Comparison of ENCODE assay signal across 8 cellular contexts in the genomic region with DNA sequence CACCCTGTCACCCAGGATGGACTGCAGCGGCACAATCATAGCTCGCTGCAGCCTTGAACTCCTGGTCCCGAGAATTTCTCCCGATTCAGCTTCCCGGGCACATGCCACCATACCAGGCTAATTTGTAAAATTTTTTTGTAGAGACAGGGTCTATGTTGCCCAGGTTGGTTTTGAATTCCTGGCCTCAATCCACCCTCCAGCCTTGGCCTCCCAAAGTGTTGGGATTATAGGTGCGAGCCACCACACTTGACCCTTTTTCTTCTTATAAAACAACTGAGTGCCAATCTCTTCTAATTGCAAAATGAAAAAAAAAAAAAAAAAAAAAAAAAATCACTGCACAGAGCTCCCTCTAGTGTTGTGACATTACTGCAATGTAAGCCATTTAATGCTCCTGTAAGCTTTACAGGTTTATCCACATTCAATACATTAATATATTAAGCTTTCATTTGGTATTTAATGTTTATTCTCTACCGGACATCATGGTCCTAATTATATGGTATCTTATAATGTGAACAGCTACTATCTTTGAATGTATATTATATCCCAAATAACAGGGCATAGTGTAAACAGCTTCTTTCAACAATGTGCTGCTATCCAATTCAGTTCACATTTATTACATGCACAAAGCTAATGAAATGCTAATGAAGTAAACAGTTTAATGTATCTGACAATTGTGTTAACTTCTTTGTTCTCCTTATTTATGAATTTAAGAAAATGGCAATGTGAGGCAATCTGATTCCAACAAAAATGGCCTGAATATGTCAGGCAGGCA. TPM values are rescaled to one million over a fixed set of nuclear protein-coding genes. Genes with fewer than 3 reads are reported as not detected.
DNase-seq lines count a peak whose midpoint lies in the region; ATAC-seq, FAIRE-seq and TF ChIP-seq lines count a peak whose summit lies in the region.

No MANE protein-coding gene starts in this region.

- H3K79me2 ChIP-seq in HepG2 (ENCODE audit: insufficient read depth, low read length), result no peaks in the 10 kb centered on the region

- H3K9ac ChIP-seq in HepG2 (ENCODE audit: insufficient read depth, low read depth, low read length), result no peak overlapping the region

- in situ Hi-C loops in HepG2 (cut with HindIII; ENCODE audit: extremely low pct_ligation_motif_present, low pct_unique_long_range_greater_than_20kb), result no loop called here

- POLR2A ChIA-PET in HepG2 (lab: Yijun Ruan, JAX), result interaction anchor here (0.7 to 1.1 kb wide), 4 partner anchors 45 to 174 kb away, joined by 3 to 5 read pairs (median 4); no protein-coding TSS in a partner anchor

- peaks cover 0 to 14% of the 10 kb centered on the region in 2 experiments; a peak in 4 of 5 replicates for H3K36me3 ChIP-seq in HepG2 (replicated peaks in 1 of 2; ENCODE audit: control insufficient read depth in 1 of 2, insufficient read depth in 2 of 2, low read length in 2 of 2)

- H3K9me3 ChIP-seq in HepG2 (ENCODE audit: low read length), result no peaks in the 10 kb centered on the region

- DNase-seq in SIG-M5 treated with dmso at 0.1 percent for 504 hours (lab: John Stamatoyannopoulos, UW; ENCODE audit: unreplicated experiment), result peak; percentile 7
- DNase-seq in SIG-M5 (lab: John Stamatoyannopoulos, UW), result no peak
- peak in 2 of 3 experiments; percentile 4 to 58 for DNase-seq in NCI-H1417 (lab: John Stamatoyannopoulos, UW)
- DNase-seq in cerebellum (ENCODE audit: low spot score), result peak; percentile 45
- peak; percentile 9 for DNase-seq in HepG2 (ENCODE audit: low spot score)
- no peak for DNase-seq in effector CD8-positive, alpha-beta T cell (lab: John Stamatoyannopoulos, UW)

- intact Hi-C loops in HepG2 (cut with micrococcal nuclease; ENCODE audit: unreplicated experiment), result loop anchor here (1.0 kb wide), 1 partner anchor 155 kb away; no protein-coding TSS in a partner anchor

- ATAC-seq in HepG2 (peak; percentile 59), GM21717 (IDR thresholded peaks at IDR 0.05; ENCODE audit: unreplicated experiment) (no peak), HG02884 (IDR thresholded peaks at IDR 0.05; ENCODE audit: unreplicated experiment) (no peak)

- H3K4me3 ChIP-seq in HepG2 (replicated peaks in 1 of 3; ENCODE audit: insufficient read depth in 1 of 3, low read depth in 2 of 3, low read length in 3 of 3), result no peak overlapping the region

- H3K27ac ChIP-seq in HepG2 (ENCODE audit: extremely low read length, insufficient read depth, low read length), result no peak overlapping the region

- H3K27me3 ChIP-seq in HepG2 (ENCODE audit: control insufficient read depth in 1 of 2, insufficient read depth in 2 of 2, low read length in 2 of 2), result no peaks in the 10 kb centered on the region

- CTCF ChIA-PET in HepG2 (lab: Yijun Ruan, JAX; ENCODE audit: low intra/inter-chr PET ratio, low total read pairs), result interaction anchor here (2.2 kb wide), 1 partner anchor 155 kb away, joined by 11 read pairs; no protein-coding TSS in a partner anchor

- no peak for TF ChIP-seq RAD21 in HepG2 (CRISPR knock-in tag; IDR thresholded peaks at IDR 0.05)

- no peak overlapping the region for H2AFZ ChIP-seq in HepG2 (ENCODE audit: low read length)

- BruUV-seq in HepG2 (replicated peaks; lab: Mats Ljungman, UMichigan), result TSS peak; percentile 26

- FAIRE-seq in HepG2 (lab: Jason Lieb, UNC), result no peak

- 83% methylated on average over 7 of the region's 7 CpGs for WGBS in HepG2 (ENCODE audit: low lambda C conversion rate)

- no peak for TF ChIP-seq POLR2A in HepG2 (IDR thresholded peaks at IDR 0.05; ENCODE audit: insufficient read depth in 1 of 2, low read depth in 2 of 2, low read length in 2 of 2)

- no peak overlapping the region for H3K4me2 ChIP-seq in HepG2 (ENCODE audit: low read depth, low read length)

- TF ChIP-seq EP300 in HepG2 (IDR thresholded peaks at IDR 0.05; ENCODE audit: low read depth in 2 of 2, low read length in 2 of 2), result no peak
- no peak for TF ChIP-seq EP300 in HepG2 (CRISPR knock-in tag; IDR thresholded peaks at IDR 0.05; ENCODE audit: borderline replicate concordance)

- peak; percentile 40 for TF ChIP-seq CTCF in HepG2 (CRISPR knock-in tag; IDR thresholded peaks at IDR 0.05)

- H3K4me1 ChIP-seq in HepG2 (ENCODE audit: insufficient read depth, low read length), result no peaks in the 10 kb centered on the region

- H4K20me1 ChIP-seq in HepG2 (ENCODE audit: insufficient read depth, low read length), result peaks cover 14% of the 10 kb centered on the region

TF ChIP-seq in HepG2, 621 proteins besides CTCF, POLR2A, EP300 and RAD21 (continues in another document):
- TF ChIP-seq, protein P1, sequence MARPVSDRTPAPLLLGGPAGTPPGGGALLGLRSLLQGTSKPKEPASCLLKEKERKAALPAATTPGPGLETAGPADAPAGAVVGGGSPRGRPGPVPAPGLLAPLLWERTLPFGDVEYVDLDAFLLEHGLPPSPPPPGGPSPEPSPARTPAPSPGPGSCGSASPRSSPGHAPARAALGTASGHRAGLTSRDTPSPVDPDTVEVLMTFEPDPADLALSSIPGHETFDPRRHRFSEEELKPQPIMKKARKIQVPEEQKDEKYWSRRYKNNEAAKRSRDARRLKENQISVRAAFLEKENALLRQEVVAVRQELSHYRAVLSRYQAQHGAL (CRISPR knock-in tag; IDR thresholded peaks at IDR 0.05; ENCODE audit: not compliant biosample characterization), result no peak
- TF ChIP-seq, protein P2, sequence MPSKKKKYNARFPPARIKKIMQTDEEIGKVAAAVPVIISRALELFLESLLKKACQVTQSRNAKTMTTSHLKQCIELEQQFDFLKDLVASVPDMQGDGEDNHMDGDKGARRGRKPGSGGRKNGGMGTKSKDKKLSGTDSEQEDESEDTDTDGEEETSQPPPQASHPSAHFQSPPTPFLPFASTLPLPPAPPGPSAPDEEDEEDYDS (CRISPR knock-in tag; IDR thresholded peaks at IDR 0.05), result no peak
- no peak for TF ChIP-seq ZNF207 (IDR thresholded peaks at IDR 0.05; ENCODE audit: borderline replicate concordance)
- no peak for TF ChIP-seq TEAD2 (CRISPR knock-in tag; IDR thresholded peaks at IDR 0.05)
- no peak for TF ChIP-seq U2AF1 (optimal IDR thresholded peaks at IDR 0.05; ENCODE audit: low read depth, low read length)
- TF ChIP-seq, protein P3, sequence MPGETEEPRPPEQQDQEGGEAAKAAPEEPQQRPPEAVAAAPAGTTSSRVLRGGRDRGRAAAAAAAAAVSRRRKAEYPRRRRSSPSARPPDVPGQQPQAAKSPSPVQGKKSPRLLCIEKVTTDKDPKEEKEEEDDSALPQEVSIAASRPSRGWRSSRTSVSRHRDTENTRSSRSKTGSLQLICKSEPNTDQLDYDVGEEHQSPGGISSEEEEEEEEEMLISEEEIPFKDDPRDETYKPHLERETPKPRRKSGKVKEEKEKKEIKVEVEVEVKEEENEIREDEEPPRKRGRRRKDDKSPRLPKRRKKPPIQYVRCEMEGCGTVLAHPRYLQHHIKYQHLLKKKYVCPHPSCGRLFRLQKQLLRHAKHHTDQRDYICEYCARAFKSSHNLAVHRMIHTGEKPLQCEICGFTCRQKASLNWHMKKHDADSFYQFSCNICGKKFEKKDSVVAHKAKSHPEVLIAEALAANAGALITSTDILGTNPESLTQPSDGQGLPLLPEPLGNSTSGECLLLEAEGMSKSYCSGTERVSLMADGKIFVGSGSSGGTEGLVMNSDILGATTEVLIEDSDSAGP (CRISPR knock-in tag; IDR thresholded peaks at IDR 0.05; ENCODE audit: borderline replicate concordance), result no peak
- no peak for TF ChIP-seq ARNT (IDR thresholded peaks at IDR 0.05)
- no peak for TF ChIP-seq KMT2A (CRISPR knock-in tag; IDR thresholded peaks at IDR 0.05)
- peak; percentile 69 for TF ChIP-seq RBM22 (optimal IDR thresholded peaks at IDR 0.05; ENCODE audit: low read length)
- TF ChIP-seq, protein P4, sequence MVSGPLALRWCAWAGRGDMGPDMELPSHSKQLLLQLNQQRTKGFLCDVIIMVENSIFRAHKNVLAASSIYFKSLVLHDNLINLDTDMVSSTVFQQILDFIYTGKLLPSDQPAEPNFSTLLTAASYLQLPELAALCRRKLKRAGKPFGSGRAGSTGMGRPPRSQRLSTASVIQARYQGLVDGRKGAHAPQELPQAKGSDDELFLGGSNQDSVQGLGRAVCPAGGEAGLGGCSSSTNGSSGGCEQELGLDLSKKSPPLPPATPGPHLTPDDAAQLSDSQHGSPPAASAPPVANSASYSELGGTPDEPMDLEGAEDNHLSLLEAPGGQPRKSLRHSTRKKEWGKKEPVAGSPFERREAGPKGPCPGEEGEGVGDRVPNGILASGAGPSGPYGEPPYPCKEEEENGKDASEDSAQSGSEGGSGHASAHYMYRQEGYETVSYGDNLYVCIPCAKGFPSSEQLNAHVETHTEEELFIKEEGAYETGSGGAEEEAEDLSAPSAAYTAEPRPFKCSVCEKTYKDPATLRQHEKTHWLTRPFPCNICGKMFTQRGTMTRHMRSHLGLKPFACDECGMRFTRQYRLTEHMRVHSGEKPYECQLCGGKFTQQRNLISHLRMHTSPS (CRISPR knock-in tag; IDR thresholded peaks at IDR 0.05; ENCODE audit: low read depth), result no peak
- no peak for TF ChIP-seq NFYB (CRISPR knock-in tag; IDR thresholded peaks at IDR 0.05)
- no peak for TF ChIP-seq ZNF510 (CRISPR knock-in tag; IDR thresholded peaks at IDR 0.05; ENCODE audit: low read depth)
- TF ChIP-seq SRSF1 (optimal IDR thresholded peaks at IDR 0.05; ENCODE audit: low read depth, low read length), result no peak

RNA-seq across cellular contexts. Expression of a gene that starts 44.6 kb away (rescaled TPM):
- total RNA-seq in cerebellum (116 TPM), HepG2 (2016; rRNA removed; fragmentation: Illumina TruSeq; extraction: Trizol) (195 and 221 TPM in 2 replicates)
- total RNA-seq in HepG2 (2016; cell fraction: cytosol; rRNA removed; fragmentation: Illumina TruSeq; extraction: Trizol; ENCODE audit: low read depth), result 23.3 and 28.3 TPM in 2 replicates
- total RNA-seq in HepG2 (2016; cell fraction: insoluble cytoplasmic fraction; rRNA removed; fragmentation: Illumina TruSeq; extraction: Trizol), result 186 and 215 TPM in 2 replicates
- 37.8 and 46.3 TPM in 2 replicates for total RNA-seq in HepG2 (2016; cell fraction: membrane; rRNA removed; fragmentation: Illumina TruSeq; extraction: Trizol)
- 130 and 143 TPM in 2 replicates for total RNA-seq in HepG2 (2016; cell fraction: nucleus; rRNA removed; fragmentation: Illumina TruSeq; extraction: Trizol)
- 94.5 and 114 TPM in 2 replicates for polyA plus RNA-seq in HepG2 (2011; rRNA removed)
- polyA plus RNA-seq in HepG2 (2011; cell fraction: cytosol; rRNA removed), result 50.8 and 58.8 TPM in 2 replicates
- polyA plus RNA-seq in HepG2 (2011; cell fraction: nucleus; rRNA removed), result 48.6 and 56.6 TPM in 2 replicates
- polyA plus RNA-seq in HepG2 (2012), result 70.2 and 87.2 TPM in 2 replicates
- 7.4 and 7.8 TPM in 2 replicates for polyA plus RNA-seq in HepG2 (2016; cell fraction: cytosol; fragmentation: Illumina TruSeq; extraction: Trizol; ENCODE audit: low read depth)
- 127 and 130 TPM in 2 replicates for polyA plus RNA-seq in HepG2 (2016; cell fraction: insoluble cytoplasmic fraction; fragmentation: Illumina TruSeq; extraction: Trizol; ENCODE audit: low read depth)
- 15.2 and 16.9 TPM in 2 replicates for polyA plus RNA-seq in HepG2 (2016; cell fraction: membrane; fragmentation: Illumina TruSeq; extraction: Trizol; ENCODE audit: low read depth)
- 128 and 134 TPM in 2 replicates for polyA plus RNA-seq in HepG2 (2016; cell fraction: nucleus; fragmentation: Illumina TruSeq; extraction: Trizol; ENCODE audit: insufficient read depth, low read depth)
- polyA minus RNA-seq in HepG2 (2011; rRNA and poly(A)+ RNA removed; ENCODE audit: low replicate concordance), result 68.5 and 75.1 TPM in 2 replicates
- polyA minus RNA-seq in HepG2 (2011; cell fraction: cytosol; rRNA and poly(A)+ RNA removed), result 114 and 128 TPM in 2 replicates
- polyA minus RNA-seq in HepG2 (2011; cell fraction: nucleus; rRNA and poly(A)+ RNA removed), result 115 and 138 TPM in 2 replicates

Comparison
In these comparisons a context has a peak if more than half of its experiments do, and no peak if none do; other contexts are left out.
1. DNase-seq: peak in SIG-M5 treated with dmso at 0.1 percent for 504 hours (single experiment), NCI-H1417 (2 of 3), cerebellum (single experiment) and HepG2 (single experiment); none in SIG-M5 (single experiment) and effector CD8-positive, alpha-beta T cell (single experiment).